Comparison of ENCODE assay signal across 8 cellular contexts in genomic region chr2:23926289-23926749, GRCh38. TPM values are rescaled to one million over a fixed set of nuclear protein-coding genes. Genes with fewer than 3 reads are reported as not detected.
DNase-seq lines count a peak whose midpoint lies in the region; ATAC-seq and TF ChIP-seq lines count a peak whose summit lies in the region.

No MANE protein-coding gene starts in this region.

- H3K27me3 ChIP-seq in spleen (replicated peaks in 1 of 7), result no peaks in the 10 kb centered on the region

- TF ChIP-seq CTCF in astrocyte of the cerebellum (IDR thresholded peaks at IDR 0.05; ENCODE audit: low read depth, low read length, missing control alignments) (no peak), spleen (IDR thresholded peaks at IDR 0.05 in 8 of 11, conservative IDR thresholded peaks at IDR 0.05 in 3 of 11) (no peak)

- in situ Hi-C loops in astrocyte of the cerebellum (cut with HindIII; ENCODE audit: low sequenced_read_pairs), result no loop called here

- peak; percentile 23 to 53 (median 30) for DNase-seq in activated CD8-positive, alpha-beta memory T cell treated with anti-CD3 and anti-CD28 coated beads for 48 hours (ENCODE audit: low read depth in 2 of 3, low spot score in 2 of 3)
- no peak for DNase-seq in activated CD8-positive, alpha-beta memory T cell treated with anti-CD3 and anti-CD28 coated beads for 24 hours
- DNase-seq in RPMI7951 (ENCODE audit: low read depth), result peak; percentile 24
- no peak for DNase-seq in astrocyte of the cerebellum (ENCODE audit: low read depth)
- DNase-seq in iPS-NIHi7 (ENCODE audit: extremely low spot score), result peak; percentile 38
- DNase-seq in spleen, result peak; percentile 91
- no peak for DNase-seq in amniotic stem cell (lab: John Stamatoyannopoulos, UW)

- no peaks in the 10 kb centered on the region for H3K9me3 ChIP-seq in spleen

- peaks cover 0 to 9% (median 0%) of the 10 kb centered on the region in 6 donors for H3K36me3 ChIP-seq in spleen

- intact Hi-C loops in spleen (cut with DNase I; ENCODE audit: low total_unique reads), result loop anchor here (5.0 kb wide), 1 partner anchor 156 kb away; the partner anchor contains the start of gene TP53I3

- 0 to 1% (median 0%) methylated on average over 3 to 39 of the region's 39 CpGs for WGBS in spleen, 5 donors

- peak overlapping the region; percentile 91 to 100 (median 98) for H3K27ac ChIP-seq in spleen

- peak; percentile 14 for ATAC-seq in HG02970 (IDR thresholded peaks at IDR 0.05; ENCODE audit: low FRiP score, unreplicated experiment)

- H3K4me3 ChIP-seq in astrocyte of the cerebellum (ENCODE audit: low read depth, low read length), result peak overlapping the region; percentile 79
- H3K4me3 ChIP-seq in spleen, result peak overlapping the region; percentile 69 to 97 (median 86)

- TF ChIP-seq POLR2A in spleen (IDR thresholded peaks at IDR 0.05), result no peak

- peaks cover 24 to 73% (median 48%) of the 10 kb centered on the region in 6 donors for H3K4me1 ChIP-seq in spleen

RNA-seq across cellular contexts. Expression of gene ATAD2B, which starts 0.6 kb away (rescaled TPM):
- total RNA-seq in RPMI7951 (2014; rRNA removed; shearing (Covaris generic)), result 6.0 and 7.6 TPM in 2 replicates
- 10 to 100 TPM; 33.4 to 61.2 (median 37.9) TPM for total RNA-seq in spleen
- 1 to 10 TPM; 4.4 to 4.8 (median 4.5) TPM for polyA plus RNA-seq in spleen

RNA-seq across cellular contexts. Expression of gene UBXN2A, which starts 13.9 kb away (rescaled TPM):
- 19.6 and 24.2 TPM in 2 replicates for total RNA-seq in RPMI7951 (2014; rRNA removed; shearing (Covaris generic))
- total RNA-seq in spleen, result 10 to 100 TPM in 1 of 7 donors, 1 to 10 TPM in 6; 8.2 to 12.4 (median 9.2) TPM
- polyA plus RNA-seq in spleen, result 1 to 10 TPM; 4.3 to 6.6 (median 4.4) TPM

Comparison
In these comparisons a context has a peak if more than half of its experiments do, and no peak if none do; other contexts are left out.
1. DNase-seq: peak in activated CD8-positive, alpha-beta memory T cell treated with anti-CD3 and anti-CD28 coated beads for 48 hours (3 of 3), RPMI7951 (single experiment), iPS-NIHi7 (single experiment) and spleen (single experiment); none in activated CD8-positive, alpha-beta memory T cell treated with anti-CD3 and anti-CD28 coated beads for 24 hours (single experiment), astrocyte of the cerebellum (single experiment) and amniotic stem cell (single experiment).